In the genomic region with DNA sequence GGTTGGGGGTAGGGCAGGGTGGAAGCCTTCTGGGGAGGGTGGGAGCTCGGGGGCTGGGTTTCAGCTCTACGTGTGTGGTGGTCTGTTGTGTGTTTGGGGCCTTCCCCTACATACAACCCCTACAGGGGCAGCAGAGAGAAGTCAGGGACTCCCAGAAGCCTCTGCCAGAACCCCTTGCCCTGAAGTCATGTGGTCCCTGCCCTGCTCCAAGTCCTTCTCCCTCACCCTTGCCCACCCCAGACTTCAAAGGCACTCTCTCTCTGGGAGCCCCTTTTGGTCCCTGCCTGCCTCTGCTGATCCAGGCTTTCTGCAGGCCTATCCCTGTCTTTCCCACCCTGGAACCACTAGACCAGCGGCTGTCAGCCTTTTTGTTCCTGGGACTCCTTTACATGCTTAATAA, we compare ENCODE assay signal across 1 cellular context.
TF ChIP-seq lines count a peak whose summit lies in the region.

No MANE protein-coding gene starts in this region.

TF ChIP-seq in WTC11, 78 proteins besides CTCF, POLR2A, EP300 and RAD21 (continued from another document):
- TF ChIP-seq ZNF425 (CRISPR knock-in tag; conservative IDR thresholded peaks at IDR 0.05) (no peak), CBFB (CRISPR knock-in tag; IDR thresholded peaks at IDR 0.05; ENCODE audit: low read depth) (no peak), NR3C1 (CRISPR knock-in tag; conservative IDR thresholded peaks at IDR 0.05; ENCODE audit: low read depth) (no peak), FOXJ3 (CRISPR knock-in tag; IDR thresholded peaks at IDR 0.05; ENCODE audit: borderline replicate concordance) (no peak), ZNF219 (CRISPR knock-in tag; IDR thresholded peaks at IDR 0.05; ENCODE audit: borderline replicate concordance) (no peak), PRRX2 (CRISPR knock-in tag; IDR thresholded peaks at IDR 0.05) (no peak)
- TF ChIP-seq, protein P1, sequence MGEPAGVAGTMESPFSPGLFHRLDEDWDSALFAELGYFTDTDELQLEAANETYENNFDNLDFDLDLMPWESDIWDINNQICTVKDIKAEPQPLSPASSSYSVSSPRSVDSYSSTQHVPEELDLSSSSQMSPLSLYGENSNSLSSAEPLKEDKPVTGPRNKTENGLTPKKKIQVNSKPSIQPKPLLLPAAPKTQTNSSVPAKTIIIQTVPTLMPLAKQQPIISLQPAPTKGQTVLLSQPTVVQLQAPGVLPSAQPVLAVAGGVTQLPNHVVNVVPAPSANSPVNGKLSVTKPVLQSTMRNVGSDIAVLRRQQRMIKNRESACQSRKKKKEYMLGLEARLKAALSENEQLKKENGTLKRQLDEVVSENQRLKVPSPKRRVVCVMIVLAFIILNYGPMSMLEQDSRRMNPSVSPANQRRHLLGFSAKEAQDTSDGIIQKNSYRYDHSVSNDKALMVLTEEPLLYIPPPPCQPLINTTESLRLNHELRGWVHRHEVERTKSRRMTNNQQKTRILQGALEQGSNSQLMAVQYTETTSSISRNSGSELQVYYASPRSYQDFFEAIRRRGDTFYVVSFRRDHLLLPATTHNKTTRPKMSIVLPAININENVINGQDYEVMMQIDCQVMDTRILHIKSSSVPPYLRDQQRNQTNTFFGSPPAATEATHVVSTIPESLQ (CRISPR knock-in tag; IDR thresholded peaks at IDR 0.05): no peak
